Comparison of ENCODE assay signal across 16 cellular contexts in genomic region chr20:38550274-38550673, GRCh38. TPM values are rescaled to one million over a fixed set of nuclear protein-coding genes. Genes with fewer than 3 reads are reported as not detected.
DNase-seq lines count a peak whose midpoint lies in the region; ATAC-seq, FAIRE-seq and TF ChIP-seq lines count a peak whose summit lies in the region.
"Had no signal": no experiment of that assay in that cellular context is flagged by ENCODE, and none has a peak within 500 bp of the region (broad histone marks: within the 10 kb centered on the region; RNA-seq: fewer than 3 reads in every experiment).

No MANE protein-coding gene starts in this region.

- H3K36me3 ChIP-seq in Loucy (ENCODE audit: insufficient read depth, low read length) (peaks cover 73% of the 10 kb centered on the region; the same call in 1 of the 2 replicates), brain microvascular endothelial cell (replicated peaks) (peaks cover 63% of the 10 kb centered on the region)

- H3K4me3 Mint-ChIP-seq in activated naive CD8-positive, alpha-beta T cell treated with anti-CD3 and anti-CD28 coated beads, Interleukin-2, amount 10 ng/mL, durations not matched to agents 7 days and 5 days: no peak overlapping the region
- H3K4me3 Mint-ChIP-seq in activated naive CD8-positive, alpha-beta T cell treated with anti-CD3 and anti-CD28 coated beads, Interleukin-2, amount 50 U/mL, for 24 hours: no peak overlapping the region
- no peak overlapping the region for H3K4me3 Mint-ChIP-seq in stimulated activated naive CD8-positive, alpha-beta T cell treated with anti-CD3 and anti-CD28 coated beads, Interleukin-15, amount 100 ng/mL, for 72 hours
- H3K4me3 Mint-ChIP-seq: activated CD4-positive, alpha-beta T cell treated with anti-CD3 and anti-CD28 coated beads, Interleukin-2, amount 10 ng/mL, durations not matched to agents 7 days and 5 days had no signal

- FAIRE-seq in urothelium cell line (lab: Jason Lieb, UNC): no peak
- FAIRE-seq: bronchial epithelial cell, G401.6 had no signal

- ATAC-seq in activated naive CD8-positive, alpha-beta T cell treated with anti-CD3 and anti-CD28 coated beads, Interleukin-2, amount 10 ng/mL, durations not matched to agents 7 days and 5 days (ENCODE audit: low read depth): peak; percentile 54
- no peak for ATAC-seq in activated naive CD8-positive, alpha-beta T cell treated with anti-CD3 and anti-CD28 coated beads, Interleukin-2, amount 50 U/mL, for 24 hours
- ATAC-seq in stimulated activated naive CD8-positive, alpha-beta T cell treated with anti-CD3 and anti-CD28 coated beads, Interleukin-15, amount 100 ng/mL, for 72 hours: no peak
- no peak for ATAC-seq in HG03520 (IDR thresholded peaks at IDR 0.05; ENCODE audit: unreplicated experiment)

- peaks cover 21% of the 10 kb centered on the region for H3K36me3 Mint-ChIP-seq in activated naive CD8-positive, alpha-beta T cell treated with anti-CD3 and anti-CD28 coated beads, Interleukin-2, amount 10 ng/mL, durations not matched to agents 7 days and 5 days
- H3K36me3 Mint-ChIP-seq in activated naive CD8-positive, alpha-beta T cell treated with anti-CD3 and anti-CD28 coated beads, Interleukin-2, amount 50 U/mL, for 24 hours (ENCODE audit: low read depth): peaks cover 34% of the 10 kb centered on the region

- H3K27ac ChIP-seq in brain microvascular endothelial cell: no peak overlapping the region
- H3K27ac ChIP-seq: hepatocyte had no signal

- H3K79me2 ChIP-seq in Loucy (ENCODE audit: insufficient read depth, low read length): no peaks in the 10 kb centered on the region
- H3K79me2 ChIP-seq: hepatocyte had no signal

- POLR2A ChIA-PET in activated naive CD8-positive, alpha-beta T cell treated with anti-CD3 and anti-CD28 coated beads, Interleukin-2, amount 10 ng/mL, durations not matched to agents 7 days and 5 days (lab: Charles Lee): no interaction called here

- TF ChIP-seq CTCF in Loucy (conservative IDR thresholded peaks at IDR 0.05; ENCODE audit: low read length) (peak; percentile 59), brain microvascular endothelial cell (IDR thresholded peaks at IDR 0.05; ENCODE audit: low read depth, low read length, missing control alignments) (peak; percentile 34)

- no peak overlapping the region for H3K4me2 ChIP-seq in Loucy (ENCODE audit: low read depth, low read length, poor library complexity, severe bottlenecking)
- H3K4me2 ChIP-seq: hepatocyte had no signal

- H3K9ac ChIP-seq in Loucy (ENCODE audit: low read depth, low read length, poor library complexity, severe bottlenecking): no peak overlapping the region

- in situ Hi-C loops in brain microvascular endothelial cell (cut with HindIII; ENCODE audit: low pct_ligation_motif_present, low sequenced_read_pairs): no loop called here

- H3K4me1 Mint-ChIP-seq in activated naive CD8-positive, alpha-beta T cell treated with anti-CD3 and anti-CD28 coated beads, Interleukin-2, amount 10 ng/mL, durations not matched to agents 7 days and 5 days: no peaks in the 10 kb centered on the region
- H3K4me1 Mint-ChIP-seq in activated naive CD8-positive, alpha-beta T cell treated with anti-CD3 and anti-CD28 coated beads, Interleukin-2, amount 50 U/mL, for 24 hours: peaks cover 2% of the 10 kb centered on the region
- no peaks in the 10 kb centered on the region for H3K4me1 Mint-ChIP-seq in stimulated activated naive CD8-positive, alpha-beta T cell treated with anti-CD3 and anti-CD28 coated beads, Interleukin-15, amount 100 ng/mL, for 72 hours

- no peaks in the 10 kb centered on the region for H3F3A ChIP-seq in Loucy (ENCODE audit: low read depth)

- no peaks in the 10 kb centered on the region for H3K9me3 Mint-ChIP-seq in activated naive CD8-positive, alpha-beta T cell treated with anti-CD3 and anti-CD28 coated beads, Interleukin-2, amount 10 ng/mL, durations not matched to agents 7 days and 5 days
- no peaks in the 10 kb centered on the region for H3K9me3 Mint-ChIP-seq in activated naive CD8-positive, alpha-beta T cell treated with anti-CD3 and anti-CD28 coated beads, Interleukin-2, amount 50 U/mL, for 24 hours
- no peaks in the 10 kb centered on the region for H3K9me3 Mint-ChIP-seq in stimulated activated naive CD8-positive, alpha-beta T cell treated with anti-CD3 and anti-CD28 coated beads, Interleukin-15, amount 100 ng/mL, for 72 hours
- H3K9me3 Mint-ChIP-seq: activated CD4-positive, alpha-beta T cell treated with anti-CD3 and anti-CD28 coated beads, Interleukin-2, amount 10 ng/mL, durations not matched to agents 7 days and 5 days had no signal

- H3K27me3 ChIP-seq in Loucy (ENCODE audit: insufficient read depth, low read length, poor library complexity, severe bottlenecking): no peaks in the 10 kb centered on the region
- H3K27me3 ChIP-seq in brain microvascular endothelial cell (replicated peaks): no peaks in the 10 kb centered on the region
- H3K27me3 ChIP-seq: hepatocyte had no signal

- no peak overlapping the region for H3K27ac Mint-ChIP-seq in activated naive CD8-positive, alpha-beta T cell treated with anti-CD3 and anti-CD28 coated beads, Interleukin-2, amount 10 ng/mL, durations not matched to agents 7 days and 5 days
- H3K27ac Mint-ChIP-seq in activated naive CD8-positive, alpha-beta T cell treated with anti-CD3 and anti-CD28 coated beads, Interleukin-2, amount 50 U/mL, for 24 hours: no peak overlapping the region
- H3K27ac Mint-ChIP-seq in stimulated activated naive CD8-positive, alpha-beta T cell treated with anti-CD3 and anti-CD28 coated beads, Interleukin-15, amount 100 ng/mL, for 72 hours: no peak overlapping the region
- H3K27ac Mint-ChIP-seq: activated CD4-positive, alpha-beta T cell treated with anti-CD3 and anti-CD28 coated beads, Interleukin-2, amount 10 ng/mL, durations not matched to agents 7 days and 5 days had no signal

- H3K9me3 ChIP-seq in Loucy (ENCODE audit: insufficient read depth, low read depth, low read length): no peaks in the 10 kb centered on the region

- H3K27me3 Mint-ChIP-seq in activated naive CD8-positive, alpha-beta T cell treated with anti-CD3 and anti-CD28 coated beads, Interleukin-2, amount 10 ng/mL, durations not matched to agents 7 days and 5 days: no peaks in the 10 kb centered on the region
- no peaks in the 10 kb centered on the region for H3K27me3 Mint-ChIP-seq in activated naive CD8-positive, alpha-beta T cell treated with anti-CD3 and anti-CD28 coated beads, Interleukin-2, amount 50 U/mL, for 24 hours
- H3K27me3 Mint-ChIP-seq in stimulated activated naive CD8-positive, alpha-beta T cell treated with anti-CD3 and anti-CD28 coated beads, Interleukin-15, amount 100 ng/mL, for 72 hours: no peaks in the 10 kb centered on the region
- H3K27me3 Mint-ChIP-seq: activated CD4-positive, alpha-beta T cell treated with anti-CD3 and anti-CD28 coated beads, Interleukin-2, amount 10 ng/mL, durations not matched to agents 7 days and 5 days had no signal

- no peaks in the 10 kb centered on the region for H3K4me1 ChIP-seq in Loucy (ENCODE audit: insufficient read depth, low read length, poor library complexity, severe bottlenecking)

- no peaks in the 10 kb centered on the region for H4K20me1 ChIP-seq in Loucy (ENCODE audit: insufficient read depth, low read length, poor library complexity, severe bottlenecking)

- H3K4me3 ChIP-seq in Loucy (ENCODE audit: low read length, poor library complexity, severe bottlenecking): no peak overlapping the region
- H3K4me3 ChIP-seq in brain microvascular endothelial cell (ENCODE audit: low read depth, low read length): no peak overlapping the region
- H3K4me3 ChIP-seq: hepatocyte had no signal

- H3K9me2 ChIP-seq in Loucy (replicated peaks; ENCODE audit: low read depth, low read length): no peaks in the 10 kb centered on the region

- no peak for DNase-seq in activated naive CD8-positive, alpha-beta T cell treated with anti-CD3 and anti-CD28 coated beads, Interleukin-2, amount 10 ng/mL, durations not matched to agents 7 days and 5 days
- no peak for DNase-seq in activated naive CD8-positive, alpha-beta T cell treated with anti-CD3 and anti-CD28 coated beads, Interleukin-2, amount 50 U/mL, for 24 hours
- DNase-seq in brain microvascular endothelial cell (no peak), urothelium cell line (ENCODE audit: low spot score) (peak; percentile 12), NCI-H2196 (lab: John Stamatoyannopoulos, UW; ENCODE audit: unreplicated experiment) (no peak)
- no peak for DNase-seq in stimulated activated naive CD8-positive, alpha-beta T cell treated with anti-CD3 and anti-CD28 coated beads, Interleukin-15, amount 100 ng/mL, for 72 hours
- DNase-seq: activated CD4-positive, alpha-beta T cell treated with anti-CD3 and anti-CD28 coated beads, Interleukin-2, amount 10 ng/mL, durations not matched to agents 7 days and 5 days; activated effector memory CD4-positive, alpha-beta T cell treated with Interleukin-2 at 50 U/mL for 16 hours; NCI-H1417 had no signal

- no peak overlapping the region for H2AFZ ChIP-seq in Loucy (ENCODE audit: low read length)
- H2AFZ ChIP-seq: hepatocyte had no signal

RNA-seq across cellular contexts. Expression of gene ADIG, which starts 30.7 kb away (rescaled TPM):
- not detected for total RNA-seq in activated naive CD8-positive, alpha-beta T cell treated with anti-CD3 and anti-CD28 coated beads, Interleukin-2, amount 10 ng/mL, durations not matched to agents 7 days and 5 days
- total RNA-seq: activated CD4-positive, alpha-beta T cell treated with anti-CD3 and anti-CD28 coated beads, Interleukin-2, amount 10 ng/mL, durations not matched to agents 7 days and 5 days; bronchial epithelial cell; hepatocyte; lower leg skin; urinary bladder had no signal

RNA-seq across cellular contexts. Expression of gene ARHGAP40, which starts 51.3 kb away (rescaled TPM):
- not detected for total RNA-seq in activated naive CD8-positive, alpha-beta T cell treated with anti-CD3 and anti-CD28 coated beads, Interleukin-2, amount 10 ng/mL, durations not matched to agents 7 days and 5 days
- total RNA-seq: activated CD4-positive, alpha-beta T cell treated with anti-CD3 and anti-CD28 coated beads, Interleukin-2, amount 10 ng/mL, durations not matched to agents 7 days and 5 days had no signal
